Comparison of ENCODE assay signal across 17 cellular contexts in genomic region chr10:104505521-104506041, GRCh38.
"Had no signal": no experiment of that assay in that cellular context is flagged by ENCODE, and none has a peak within 500 bp of the region (broad histone marks: within the 10 kb centered on the region; RNA-seq: fewer than 3 reads in every experiment).

No MANE protein-coding gene starts in this region.

- H3K4me1 Mint-ChIP-seq: stimulated activated naive B cell treated with anti-CD40 and anti-IgM and Interleukin-4, amounts not matched to agents 10 μg/mL and 1 μg/mL and 100 μg/mL, for 72 hours had no signal

- FAIRE-seq: endothelial cell of umbilical vein, islet of Langerhans had no signal

- H3K36me3 ChIP-seq: sigmoid colon, stomach, thoracic aorta, transverse colon had no signal

- H3K4me3 ChIP-seq: sigmoid colon, skin epidermis, stomach, thoracic aorta, transverse colon had no signal

- H3K27me3 ChIP-seq: sigmoid colon, transverse colon had no signal

- H3K27ac ChIP-seq: foreskin keratinocyte, sigmoid colon, skin epidermis, stomach, thoracic aorta, transverse colon had no signal

- H3K4me1 ChIP-seq: foreskin keratinocyte, sigmoid colon, stomach, transverse colon had no signal

- H3K9me3 Mint-ChIP-seq: naive B cell; stimulated activated naive B cell treated with anti-CD40 and anti-IgM and Interleukin-4, amounts not matched to agents 10 μg/mL and 1 μg/mL and 100 μg/mL, for 72 hours had no signal

- H3K36me3 Mint-ChIP-seq: naive B cell; stimulated activated naive B cell treated with anti-CD40 and anti-IgM and Interleukin-4, amounts not matched to agents 10 μg/mL and 1 μg/mL and 100 μg/mL, for 72 hours had no signal

- H3K4me3 Mint-ChIP-seq: naive B cell; stimulated activated naive B cell treated with anti-CD40 and anti-IgM and Interleukin-4, amounts not matched to agents 10 μg/mL and 1 μg/mL and 100 μg/mL, for 72 hours had no signal

- H3K27ac Mint-ChIP-seq: naive B cell; stimulated activated naive B cell treated with anti-CD40 and anti-IgM and Interleukin-4, amounts not matched to agents 10 μg/mL and 1 μg/mL and 100 μg/mL, for 72 hours had no signal

- H3K9me3 ChIP-seq: stomach, thoracic aorta, transverse colon had no signal

- DNase-seq: erythroblast; foreskin keratinocyte; kidney glomerular epithelial cell; mesendoderm; naive B cell; posterior cingulate gyrus; sigmoid colon; stimulated activated CD4-positive, alpha-beta T cell treated with anti-CD3 and anti-CD28 coated beads, Interleukin-2, amount 100 ng/mL, for 24 hours; stimulated activated CD4-positive, alpha-beta T cell treated with anti-CD3 and anti-CD28 coated beads, Interleukin-4, amount 100 ng/mL, for 4 hours; stimulated activated naive B cell treated with anti-CD40 and anti-IgM and Interleukin-4, amounts not matched to agents 10 μg/mL and 1 μg/mL and 100 μg/mL, for 72 hours; stomach; substantia nigra; transverse colon had no signal

- ATAC-seq: foreskin keratinocyte; stimulated activated naive B cell treated with anti-CD40 and anti-IgM and Interleukin-4, amounts not matched to agents 10 μg/mL and 1 μg/mL and 100 μg/mL, for 72 hours had no signal
